1 cellular context compared by ENCODE assay signal in the genomic region with DNA sequence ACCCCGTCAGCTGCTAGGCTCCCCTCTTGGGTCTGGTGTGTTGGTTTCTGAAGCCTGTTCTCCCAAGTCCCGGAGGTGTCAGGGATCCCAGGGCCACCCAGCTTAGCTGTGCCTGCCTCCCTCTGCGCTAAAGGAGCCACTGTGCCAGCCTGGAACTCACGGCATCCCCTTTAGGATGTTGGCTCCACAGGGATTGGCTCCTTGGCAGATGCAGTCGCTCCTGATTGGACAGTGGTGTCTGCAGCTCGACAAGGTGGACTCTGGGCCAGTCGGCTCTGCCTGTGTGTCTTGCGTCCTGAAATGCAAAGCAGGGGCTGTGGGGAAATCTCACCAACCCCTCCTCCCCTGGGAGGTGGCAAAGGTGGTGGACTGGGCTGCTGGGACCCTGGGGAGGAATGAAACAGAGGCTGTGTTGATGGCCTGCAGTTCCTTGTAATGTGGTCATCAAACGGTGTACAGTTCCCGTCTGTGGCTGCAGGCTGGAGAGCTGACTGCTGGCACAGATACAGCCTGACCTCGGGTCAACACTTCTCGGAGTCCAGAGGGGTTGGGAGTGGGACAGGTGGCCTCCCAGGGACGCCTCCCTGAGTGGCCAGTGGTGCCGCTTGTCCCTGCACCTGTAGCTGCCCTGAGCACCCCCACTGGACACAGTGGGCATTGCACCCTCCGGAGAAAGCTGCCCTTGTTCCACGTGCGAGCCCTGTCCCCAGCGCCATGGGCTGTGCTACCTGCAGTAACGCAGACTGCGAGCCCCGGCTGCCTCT.
TF ChIP-seq lines count a peak whose summit lies in the region.

No MANE protein-coding gene starts in this region.

TF ChIP-seq in K562, 482 proteins besides CTCF, POLR2A, EP300 and RAD21 (continued from another document and continues in another):
- TF ChIP-seq, protein P1, sequence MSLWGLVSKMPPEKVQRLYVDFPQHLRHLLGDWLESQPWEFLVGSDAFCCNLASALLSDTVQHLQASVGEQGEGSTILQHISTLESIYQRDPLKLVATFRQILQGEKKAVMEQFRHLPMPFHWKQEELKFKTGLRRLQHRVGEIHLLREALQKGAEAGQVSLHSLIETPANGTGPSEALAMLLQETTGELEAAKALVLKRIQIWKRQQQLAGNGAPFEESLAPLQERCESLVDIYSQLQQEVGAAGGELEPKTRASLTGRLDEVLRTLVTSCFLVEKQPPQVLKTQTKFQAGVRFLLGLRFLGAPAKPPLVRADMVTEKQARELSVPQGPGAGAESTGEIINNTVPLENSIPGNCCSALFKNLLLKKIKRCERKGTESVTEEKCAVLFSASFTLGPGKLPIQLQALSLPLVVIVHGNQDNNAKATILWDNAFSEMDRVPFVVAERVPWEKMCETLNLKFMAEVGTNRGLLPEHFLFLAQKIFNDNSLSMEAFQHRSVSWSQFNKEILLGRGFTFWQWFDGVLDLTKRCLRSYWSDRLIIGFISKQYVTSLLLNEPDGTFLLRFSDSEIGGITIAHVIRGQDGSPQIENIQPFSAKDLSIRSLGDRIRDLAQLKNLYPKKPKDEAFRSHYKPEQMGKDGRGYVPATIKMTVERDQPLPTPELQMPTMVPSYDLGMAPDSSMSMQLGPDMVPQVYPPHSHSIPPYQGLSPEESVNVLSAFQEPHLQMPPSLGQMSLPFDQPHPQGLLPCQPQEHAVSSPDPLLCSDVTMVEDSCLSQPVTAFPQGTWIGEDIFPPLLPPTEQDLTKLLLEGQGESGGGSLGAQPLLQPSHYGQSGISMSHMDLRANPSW (CRISPR knock-in tag; IDR thresholded peaks at IDR 0.05): no peak
- TF ChIP-seq TSC22D4 (tag; IDR thresholded peaks at IDR 0.05): no peak
- TF ChIP-seq ZNF77 (CRISPR knock-in tag; IDR thresholded peaks at IDR 0.05): no peak
- no peak for TF ChIP-seq HDAC3 (IDR thresholded peaks at IDR 0.05; ENCODE audit: borderline replicate concordance, partially characterized antibody)
- TF ChIP-seq THRB (CRISPR knock-in tag; conservative IDR thresholded peaks at IDR 0.05): no peak
- no peak for TF ChIP-seq TGIF2 (CRISPR knock-in tag; IDR thresholded peaks at IDR 0.05)
- no peak for TF ChIP-seq NELFE (IDR thresholded peaks at IDR 0.05; ENCODE audit: insufficient read depth, insufficient read length)
- no peak for TF ChIP-seq STAT5A (IDR thresholded peaks at IDR 0.05; ENCODE audit: borderline replicate concordance, low read length)
- TF ChIP-seq FOXP1 (CRISPR knock-in tag; IDR thresholded peaks at IDR 0.05): no peak
- TF ChIP-seq PTBP1 (IDR thresholded peaks at IDR 0.05; ENCODE audit: low read depth, low read length): no peak
- no peak for TF ChIP-seq ZNF507 (tag; conservative IDR thresholded peaks at IDR 0.05)
- no peak for TF ChIP-seq NFXL1 (CRISPR knock-in tag; IDR thresholded peaks at IDR 0.05)
- TF ChIP-seq, protein P2, sequence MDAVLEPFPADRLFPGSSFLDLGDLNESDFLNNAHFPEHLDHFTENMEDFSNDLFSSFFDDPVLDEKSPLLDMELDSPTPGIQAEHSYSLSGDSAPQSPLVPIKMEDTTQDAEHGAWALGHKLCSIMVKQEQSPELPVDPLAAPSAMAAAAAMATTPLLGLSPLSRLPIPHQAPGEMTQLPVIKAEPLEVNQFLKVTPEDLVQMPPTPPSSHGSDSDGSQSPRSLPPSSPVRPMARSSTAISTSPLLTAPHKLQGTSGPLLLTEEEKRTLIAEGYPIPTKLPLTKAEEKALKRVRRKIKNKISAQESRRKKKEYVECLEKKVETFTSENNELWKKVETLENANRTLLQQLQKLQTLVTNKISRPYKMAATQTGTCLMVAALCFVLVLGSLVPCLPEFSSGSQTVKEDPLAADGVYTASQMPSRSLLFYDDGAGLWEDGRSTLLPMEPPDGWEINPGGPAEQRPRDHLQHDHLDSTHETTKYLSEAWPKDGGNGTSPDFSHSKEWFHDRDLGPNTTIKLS (IDR thresholded peaks at IDR 0.05; ENCODE audit: borderline replicate concordance, low read depth): no peak
- TF ChIP-seq, protein P3, sequence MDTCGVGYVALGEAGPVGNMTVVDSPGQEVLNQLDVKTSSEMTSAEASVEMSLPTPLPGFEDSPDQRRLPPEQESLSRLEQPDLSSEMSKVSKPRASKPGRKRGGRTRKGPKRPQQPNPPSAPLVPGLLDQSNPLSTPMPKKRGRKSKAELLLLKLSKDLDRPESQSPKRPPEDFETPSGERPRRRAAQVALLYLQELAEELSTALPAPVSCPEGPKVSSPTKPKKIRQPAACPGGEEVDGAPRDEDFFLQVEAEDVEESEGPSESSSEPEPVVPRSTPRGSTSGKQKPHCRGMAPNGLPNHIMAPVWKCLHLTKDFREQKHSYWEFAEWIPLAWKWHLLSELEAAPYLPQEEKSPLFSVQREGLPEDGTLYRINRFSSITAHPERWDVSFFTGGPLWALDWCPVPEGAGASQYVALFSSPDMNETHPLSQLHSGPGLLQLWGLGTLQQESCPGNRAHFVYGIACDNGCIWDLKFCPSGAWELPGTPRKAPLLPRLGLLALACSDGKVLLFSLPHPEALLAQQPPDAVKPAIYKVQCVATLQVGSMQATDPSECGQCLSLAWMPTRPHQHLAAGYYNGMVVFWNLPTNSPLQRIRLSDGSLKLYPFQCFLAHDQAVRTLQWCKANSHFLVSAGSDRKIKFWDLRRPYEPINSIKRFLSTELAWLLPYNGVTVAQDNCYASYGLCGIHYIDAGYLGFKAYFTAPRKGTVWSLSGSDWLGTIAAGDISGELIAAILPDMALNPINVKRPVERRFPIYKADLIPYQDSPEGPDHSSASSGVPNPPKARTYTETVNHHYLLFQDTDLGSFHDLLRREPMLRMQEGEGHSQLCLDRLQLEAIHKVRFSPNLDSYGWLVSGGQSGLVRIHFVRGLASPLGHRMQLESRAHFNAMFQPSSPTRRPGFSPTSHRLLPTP (IDR thresholded peaks at IDR 0.05; ENCODE audit: borderline replicate concordance, extremely low read depth, insufficient read length): no peak
- TF ChIP-seq GTF2E2 (tag; IDR thresholded peaks at IDR 0.05): no peak
- TF ChIP-seq SMARCC2 (IDR thresholded peaks at IDR 0.05; ENCODE audit: low read depth): no peak
- peak in 1 of 3 experiments; percentile 47 for TF ChIP-seq YY1 (IDR thresholded peaks at IDR 0.05; ENCODE audit: borderline replicate concordance in 1 of 3, control insufficient read depth in 1 of 3, extremely low read depth in 1 of 3, insufficient read depth in 3 of 3, insufficient read length in 1 of 3, insufficient replicate concordance in 2 of 3, low read depth in 1 of 3, low read length in 2 of 3)
- no peak for TF ChIP-seq ZNF551 (CRISPR knock-in tag; IDR thresholded peaks at IDR 0.05)
- TF ChIP-seq, protein P4, sequence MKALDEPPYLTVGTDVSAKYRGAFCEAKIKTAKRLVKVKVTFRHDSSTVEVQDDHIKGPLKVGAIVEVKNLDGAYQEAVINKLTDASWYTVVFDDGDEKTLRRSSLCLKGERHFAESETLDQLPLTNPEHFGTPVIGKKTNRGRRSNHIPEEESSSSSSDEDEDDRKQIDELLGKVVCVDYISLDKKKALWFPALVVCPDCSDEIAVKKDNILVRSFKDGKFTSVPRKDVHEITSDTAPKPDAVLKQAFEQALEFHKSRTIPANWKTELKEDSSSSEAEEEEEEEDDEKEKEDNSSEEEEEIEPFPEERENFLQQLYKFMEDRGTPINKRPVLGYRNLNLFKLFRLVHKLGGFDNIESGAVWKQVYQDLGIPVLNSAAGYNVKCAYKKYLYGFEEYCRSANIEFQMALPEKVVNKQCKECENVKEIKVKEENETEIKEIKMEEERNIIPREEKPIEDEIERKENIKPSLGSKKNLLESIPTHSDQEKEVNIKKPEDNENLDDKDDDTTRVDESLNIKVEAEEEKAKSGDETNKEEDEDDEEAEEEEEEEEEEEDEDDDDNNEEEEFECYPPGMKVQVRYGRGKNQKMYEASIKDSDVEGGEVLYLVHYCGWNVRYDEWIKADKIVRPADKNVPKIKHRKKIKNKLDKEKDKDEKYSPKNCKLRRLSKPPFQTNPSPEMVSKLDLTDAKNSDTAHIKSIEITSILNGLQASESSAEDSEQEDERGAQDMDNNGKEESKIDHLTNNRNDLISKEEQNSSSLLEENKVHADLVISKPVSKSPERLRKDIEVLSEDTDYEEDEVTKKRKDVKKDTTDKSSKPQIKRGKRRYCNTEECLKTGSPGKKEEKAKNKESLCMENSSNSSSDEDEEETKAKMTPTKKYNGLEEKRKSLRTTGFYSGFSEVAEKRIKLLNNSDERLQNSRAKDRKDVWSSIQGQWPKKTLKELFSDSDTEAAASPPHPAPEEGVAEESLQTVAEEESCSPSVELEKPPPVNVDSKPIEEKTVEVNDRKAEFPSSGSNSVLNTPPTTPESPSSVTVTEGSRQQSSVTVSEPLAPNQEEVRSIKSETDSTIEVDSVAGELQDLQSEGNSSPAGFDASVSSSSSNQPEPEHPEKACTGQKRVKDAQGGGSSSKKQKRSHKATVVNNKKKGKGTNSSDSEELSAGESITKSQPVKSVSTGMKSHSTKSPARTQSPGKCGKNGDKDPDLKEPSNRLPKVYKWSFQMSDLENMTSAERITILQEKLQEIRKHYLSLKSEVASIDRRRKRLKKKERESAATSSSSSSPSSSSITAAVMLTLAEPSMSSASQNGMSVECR (CRISPR knock-in tag; IDR thresholded peaks at IDR 0.05): no peak
- TF ChIP-seq MTA3 (IDR thresholded peaks at IDR 0.05; ENCODE audit: borderline replicate concordance): no peak
- no peak for TF ChIP-seq ATF3 (IDR thresholded peaks at IDR 0.05)
- TF ChIP-seq ATF3 (CRISPR knock-in tag; conservative IDR thresholded peaks at IDR 0.05): no peak
- no peak for TF ChIP-seq ZNF263 (CRISPR knock-in tag; IDR thresholded peaks at IDR 0.05; ENCODE audit: borderline replicate concordance)
- no peak for TF ChIP-seq TRIM25 (IDR thresholded peaks at IDR 0.05; ENCODE audit: borderline replicate concordance)
- TF ChIP-seq ARID3A (IDR thresholded peaks at IDR 0.05; ENCODE audit: borderline replicate concordance, low read depth, low read length): no peak
- TF ChIP-seq ZNF79 (CRISPR knock-in tag; IDR thresholded peaks at IDR 0.05; ENCODE audit: low read depth): no peak
- no peak for TF ChIP-seq LCOR (CRISPR knock-in tag; IDR thresholded peaks at IDR 0.05)
- peak in 1 of 2 experiments; percentile 34; a peak in 1 of 4 replicates for TF ChIP-seq NRF1 (conservative IDR thresholded peaks at IDR 0.05 in 1 of 2, IDR thresholded peaks at IDR 0.05 in 1 of 2)
- no peak for TF ChIP-seq MTA1 (IDR thresholded peaks at IDR 0.05; ENCODE audit: borderline replicate concordance)
- peak; percentile 86; the same call in 1 of the 2 replicates for TF ChIP-seq ZNF431 (CRISPR knock-in tag; IDR thresholded peaks at IDR 0.05)
- peak; percentile 88 for TF ChIP-seq NFYB (IDR thresholded peaks at IDR 0.05; ENCODE audit: extremely low read depth, insufficient read length)
- no peak for TF ChIP-seq POLR2AphosphoS5 (IDR thresholded peaks at IDR 0.05; ENCODE audit: control insufficient read depth, insufficient read depth, low read depth, low read length)
- TF ChIP-seq, protein P5, sequence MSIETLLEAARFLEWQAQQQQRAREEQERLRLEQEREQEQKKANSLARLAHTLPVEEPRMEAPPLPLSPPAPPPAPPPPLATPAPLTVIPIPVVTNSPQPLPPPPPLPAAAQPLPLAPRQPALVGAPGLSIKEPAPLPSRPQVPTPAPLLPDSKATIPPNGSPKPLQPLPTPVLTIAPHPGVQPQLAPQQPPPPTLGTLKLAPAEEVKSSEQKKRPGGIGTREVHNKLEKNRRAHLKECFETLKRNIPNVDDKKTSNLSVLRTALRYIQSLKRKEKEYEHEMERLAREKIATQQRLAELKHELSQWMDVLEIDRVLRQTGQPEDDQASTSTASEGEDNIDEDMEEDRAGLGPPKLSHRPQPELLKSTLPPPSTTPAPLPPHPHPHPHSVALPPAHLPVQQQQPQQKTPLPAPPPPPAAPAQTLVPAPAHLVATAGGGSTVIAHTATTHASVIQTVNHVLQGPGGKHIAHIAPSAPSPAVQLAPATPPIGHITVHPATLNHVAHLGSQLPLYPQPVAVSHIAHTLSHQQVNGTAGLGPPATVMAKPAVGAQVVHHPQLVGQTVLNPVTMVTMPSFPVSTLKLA (conservative IDR thresholded peaks at IDR 0.05): peak in 1 of 2 experiments; percentile 51; a peak in 1 of 4 replicates
- TF ChIP-seq BRD9 (IDR thresholded peaks at IDR 0.05; ENCODE audit: low read depth, partially characterized antibody): no peak
- TF ChIP-seq NCOA6 (IDR thresholded peaks at IDR 0.05): no peak
